Comparison of ENCODE assay signal across 1 cellular context in the genomic region with DNA sequence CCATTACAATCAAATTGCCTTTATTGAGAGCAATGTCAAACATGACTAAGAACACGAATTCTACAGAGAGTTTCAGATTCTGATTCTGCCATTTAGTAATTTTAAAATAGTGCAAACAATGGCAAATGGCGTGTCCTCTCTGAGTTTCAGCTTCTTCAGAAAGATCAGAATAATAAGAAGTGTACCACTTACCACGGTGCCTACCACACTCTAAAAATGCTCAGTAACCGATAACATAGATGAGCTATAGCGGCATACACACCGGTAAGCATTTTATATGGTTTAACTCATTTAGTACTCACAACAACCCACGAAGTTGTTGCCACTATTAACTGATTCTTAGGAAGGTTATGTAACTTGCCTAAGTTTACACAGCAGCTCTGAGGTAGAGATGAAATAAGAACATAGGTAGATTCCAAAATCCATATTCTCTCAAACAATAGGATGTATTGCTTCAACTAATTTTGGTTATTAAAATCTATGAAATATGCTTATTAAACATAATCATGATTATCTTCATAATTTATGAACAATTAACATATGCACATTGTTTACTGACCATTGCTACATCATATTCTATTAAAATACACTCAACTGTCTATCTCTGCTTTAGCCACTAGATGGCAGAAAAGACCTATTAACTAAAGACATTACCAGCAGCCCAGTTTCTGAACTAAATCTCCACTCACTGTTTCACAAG.
A peak's percentile ranks its signal among the peaks of the same experiment; 100 is the strongest.
TF ChIP-seq lines count a peak whose summit lies in the region.

No MANE protein-coding gene starts in this region.

TF ChIP-seq in HepG2, 621 proteins besides CTCF, POLR2A, EP300 and RAD21 (continued from another document):
- TF ChIP-seq, protein P1, sequence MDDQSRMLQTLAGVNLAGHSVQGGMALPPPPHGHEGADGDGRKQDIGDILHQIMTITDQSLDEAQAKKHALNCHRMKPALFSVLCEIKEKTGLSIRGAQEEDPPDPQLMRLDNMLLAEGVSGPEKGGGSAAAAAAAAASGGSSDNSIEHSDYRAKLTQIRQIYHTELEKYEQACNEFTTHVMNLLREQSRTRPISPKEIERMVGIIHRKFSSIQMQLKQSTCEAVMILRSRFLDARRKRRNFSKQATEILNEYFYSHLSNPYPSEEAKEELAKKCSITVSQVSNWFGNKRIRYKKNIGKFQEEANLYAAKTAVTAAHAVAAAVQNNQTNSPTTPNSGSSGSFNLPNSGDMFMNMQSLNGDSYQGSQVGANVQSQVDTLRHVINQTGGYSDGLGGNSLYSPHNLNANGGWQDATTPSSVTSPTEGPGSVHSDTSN (CRISPR knock-in tag; IDR thresholded peaks at IDR 0.05; ENCODE audit: borderline replicate concordance): no peak
- TF ChIP-seq ZNF20 (CRISPR knock-in tag; IDR thresholded peaks at IDR 0.05) (no peak), CHD2 (IDR thresholded peaks at IDR 0.05; ENCODE audit: low read depth, low read length) (no peak), GABPA (IDR thresholded peaks at IDR 0.05; ENCODE audit: low read depth, low read length) (no peak), GABPA (CRISPR knock-in tag; IDR thresholded peaks at IDR 0.05; ENCODE audit: low read depth) (no peak), ZNF451 (CRISPR knock-in tag; IDR thresholded peaks at IDR 0.05) (no peak), ZNF296 (CRISPR knock-in tag; conservative IDR thresholded peaks at IDR 0.05) (no peak), HOXA9 (CRISPR knock-in tag; IDR thresholded peaks at IDR 0.05; ENCODE audit: borderline replicate concordance) (no peak), CBX1 (IDR thresholded peaks at IDR 0.05; ENCODE audit: low read depth) (no peak), STAG1 (CRISPR knock-in tag; IDR thresholded peaks at IDR 0.05) (peak; percentile 78), SMARCE1 (IDR thresholded peaks at IDR 0.05; ENCODE audit: borderline replicate concordance) (no peak), SPEN (CRISPR knock-in tag; IDR thresholded peaks at IDR 0.05; ENCODE audit: low read depth) (no peak), KDM3A (CRISPR knock-in tag; IDR thresholded peaks at IDR 0.05; ENCODE audit: low read depth) (no peak), ZNF746 (CRISPR knock-in tag; IDR thresholded peaks at IDR 0.05) (no peak), JUN (CRISPR knock-in tag; IDR thresholded peaks at IDR 0.05) (no peak), ZNF652 (CRISPR knock-in tag; IDR thresholded peaks at IDR 0.05; ENCODE audit: borderline replicate concordance, low read depth) (no peak), SMC3 (IDR thresholded peaks at IDR 0.05; ENCODE audit: low read length) (peak; percentile 64), NCOA2 (CRISPR knock-in tag; IDR thresholded peaks at IDR 0.05) (no peak)
- TF ChIP-seq, protein P2, sequence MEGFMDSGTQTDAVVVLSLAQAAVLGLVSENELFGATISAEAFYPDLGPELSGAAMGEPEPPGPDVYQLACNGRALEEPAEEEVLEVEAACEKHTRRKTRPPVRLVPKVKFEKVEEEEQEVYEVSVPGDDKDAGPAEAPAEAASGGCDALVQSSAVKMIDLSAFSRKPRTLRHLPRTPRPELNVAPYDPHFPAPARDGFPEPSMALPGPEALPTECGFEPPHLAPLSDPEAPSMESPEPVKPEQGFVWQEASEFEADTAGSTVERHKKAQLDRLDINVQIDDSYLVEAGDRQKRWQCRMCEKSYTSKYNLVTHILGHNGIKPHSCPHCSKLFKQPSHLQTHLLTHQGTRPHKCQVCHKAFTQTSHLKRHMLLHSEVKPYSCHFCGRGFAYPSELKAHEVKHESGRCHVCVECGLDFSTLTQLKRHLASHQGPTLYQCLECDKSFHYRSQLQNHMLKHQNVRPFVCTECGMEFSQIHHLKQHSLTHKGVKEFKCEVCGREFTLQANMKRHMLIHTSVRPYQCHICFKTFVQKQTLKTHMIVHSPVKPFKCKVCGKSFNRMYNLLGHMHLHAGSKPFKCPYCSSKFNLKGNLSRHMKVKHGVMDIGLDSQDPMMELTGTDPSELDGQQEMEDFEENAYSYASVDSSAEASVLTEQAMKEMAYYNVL (CRISPR knock-in tag; IDR thresholded peaks at IDR 0.05; ENCODE audit: borderline replicate concordance): no peak
- TF ChIP-seq, protein P3, sequence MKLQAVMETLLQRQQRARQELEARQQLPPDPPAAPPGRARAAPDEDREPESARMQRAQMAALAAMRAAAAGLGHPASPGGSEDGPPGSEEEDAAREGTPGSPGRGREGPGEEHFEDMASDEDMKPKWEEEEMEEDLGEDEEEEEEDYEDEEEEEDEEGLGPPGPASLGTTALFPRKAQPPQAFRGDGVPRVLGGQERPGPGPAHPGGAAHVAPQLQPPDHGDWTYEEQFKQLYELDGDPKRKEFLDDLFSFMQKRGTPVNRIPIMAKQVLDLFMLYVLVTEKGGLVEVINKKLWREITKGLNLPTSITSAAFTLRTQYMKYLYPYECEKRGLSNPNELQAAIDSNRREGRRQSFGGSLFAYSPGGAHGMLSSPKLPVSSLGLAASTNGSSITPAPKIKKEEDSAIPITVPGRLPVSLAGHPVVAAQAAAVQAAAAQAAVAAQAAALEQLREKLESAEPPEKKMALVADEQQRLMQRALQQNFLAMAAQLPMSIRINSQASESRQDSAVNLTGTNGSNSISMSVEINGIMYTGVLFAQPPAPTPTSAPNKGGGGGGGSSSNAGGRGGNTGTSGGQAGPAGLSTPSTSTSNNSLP (IDR thresholded peaks at IDR 0.05; ENCODE audit: low read depth, low read length): peak; percentile 43; the same call in 1 of the 2 replicates
- TF ChIP-seq, protein P4, sequence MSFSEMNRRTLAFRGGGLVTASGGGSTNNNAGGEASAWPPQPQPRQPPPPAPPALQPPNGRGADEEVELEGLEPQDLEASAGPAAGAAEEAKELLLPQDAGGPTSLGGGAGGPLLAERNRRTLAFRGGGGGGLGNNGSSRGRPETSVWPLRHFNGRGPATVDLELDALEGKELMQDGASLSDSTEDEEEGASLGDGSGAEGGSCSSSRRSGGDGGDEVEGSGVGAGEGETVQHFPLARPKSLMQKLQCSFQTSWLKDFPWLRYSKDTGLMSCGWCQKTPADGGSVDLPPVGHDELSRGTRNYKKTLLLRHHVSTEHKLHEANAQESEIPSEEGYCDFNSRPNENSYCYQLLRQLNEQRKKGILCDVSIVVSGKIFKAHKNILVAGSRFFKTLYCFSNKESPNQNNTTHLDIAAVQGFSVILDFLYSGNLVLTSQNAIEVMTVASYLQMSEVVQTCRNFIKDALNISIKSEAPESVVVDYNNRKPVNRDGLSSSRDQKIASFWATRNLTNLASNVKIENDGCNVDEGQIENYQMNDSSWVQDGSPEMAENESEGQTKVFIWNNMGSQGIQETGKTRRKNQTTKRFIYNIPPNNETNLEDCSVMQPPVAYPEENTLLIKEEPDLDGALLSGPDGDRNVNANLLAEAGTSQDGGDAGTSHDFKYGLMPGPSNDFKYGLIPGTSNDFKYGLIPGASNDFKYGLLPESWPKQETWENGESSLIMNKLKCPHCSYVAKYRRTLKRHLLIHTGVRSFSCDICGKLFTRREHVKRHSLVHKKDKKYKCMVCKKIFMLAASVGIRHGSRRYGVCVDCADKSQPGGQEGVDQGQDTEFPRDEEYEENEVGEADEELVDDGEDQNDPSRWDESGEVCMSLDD (CRISPR knock-in tag; IDR thresholded peaks at IDR 0.05; ENCODE audit: borderline replicate concordance): no peak
TF ChIP-seq in HepG2: peak in this region for 3.
